18 cellular contexts compared by ENCODE assay signal in genomic region chr17:38565853-38566665, GRCh38. TPM values are rescaled to one million over a fixed set of nuclear protein-coding genes. Genes with fewer than 3 reads are reported as not detected.
DNase-seq lines count a peak whose midpoint lies in the region; ATAC-seq, FAIRE-seq and TF ChIP-seq lines count a peak whose summit lies in the region.
"Had no signal": no experiment of that assay in that cellular context is flagged by ENCODE, and none has a peak within 500 bp of the region (broad histone marks: within the 10 kb centered on the region; RNA-seq: fewer than 3 reads in every experiment).

No MANE protein-coding gene starts in this region.

- peaks cover 0 to 65% (median 14%) of the 10 kb centered on the region in 11 experiments; a peak in 14 of 22 replicates for H4K20me1 ChIP-seq in BLaER1 treated with 17β-estradiol and CSF1 and Interleukin-3, amounts not matched to agents 10 nM and 100 nM

- peaks cover 58 to 99% (median 77%) of the 10 kb centered on the region in 11 experiments for H3K27me3 ChIP-seq in BLaER1 treated with 17β-estradiol and CSF1 and Interleukin-3, amounts not matched to agents 10 nM and 100 nM
- peaks cover 97% of the 10 kb centered on the region for H3K27me3 ChIP-seq in iPS-15b (ENCODE audit: control insufficient read depth, insufficient read depth, low read length)
- H3K27me3 ChIP-seq: BE2C had no signal

- peaks cover 0 to 14% (median 0%) of the 10 kb centered on the region in 11 experiments; a peak in 5 of 22 replicates for H3K9me3 ChIP-seq in BLaER1 treated with 17β-estradiol and CSF1 and Interleukin-3, amounts not matched to agents 10 nM and 100 nM (replicated peaks in 1 of 11)
- no peaks in the 10 kb centered on the region for H3K9me3 ChIP-seq in iPS-15b (ENCODE audit: control insufficient read depth, insufficient read depth, low read length)
- H3K9me3 ChIP-seq: BE2C had no signal

- no peak for TF ChIP-seq CTCF in brain (conservative IDR thresholded peaks at IDR 0.05)
- no peak for TF ChIP-seq CTCF in progenitor cell of endocrine pancreas (IDR thresholded peaks at IDR 0.05; ENCODE audit: unreplicated experiment)
- TF ChIP-seq CTCF in D721Med (IDR thresholded peaks at IDR 0.05; ENCODE audit: insufficient read depth, missing control alignments) = no peak

- peaks cover 5 to 45% (median 27%) of the 10 kb centered on the region in 10 experiments; a peak in 18 of 20 replicates for H3K4me1 ChIP-seq in BLaER1 treated with 17β-estradiol and CSF1 and Interleukin-3, amounts not matched to agents 10 nM and 100 nM
- H3K4me1 ChIP-seq in iPS-15b (ENCODE audit: control insufficient read depth, insufficient read depth, low read length) = peaks cover 18% of the 10 kb centered on the region

- no peak overlapping the region for H3K9ac ChIP-seq in BLaER1 treated with 17β-estradiol and CSF1 and Interleukin-3, amounts not matched to agents 10 nM and 100 nM
- no peak overlapping the region for H3K9ac ChIP-seq in iPS-15b (ENCODE audit: low read depth, low read length)
- H3K9ac ChIP-seq: GM23248 had no signal

- DNase-seq in progenitor cell of endocrine pancreas (ENCODE audit: low spot score, unreplicated experiment) (no peak), D721Med (ENCODE audit: insufficient read length, low spot score) (no peak)
- DNase-seq: BE2C, GM23248, KBM-7, NCI-H1694 treated with DMSO at 0.1 percent for 48 hours, NCI-H774 had no signal

- H3K36me3 ChIP-seq in BLaER1 treated with 17β-estradiol and CSF1 and Interleukin-3, amounts not matched to agents 10 nM and 100 nM = no peaks in the 10 kb centered on the region
- no peaks in the 10 kb centered on the region for H3K36me3 ChIP-seq in iPS-15b (ENCODE audit: control insufficient read depth, insufficient read depth, low read length)
- H3K36me3 ChIP-seq: BE2C had no signal

- H3K4me1 Mint-ChIP-seq in brain (peaks cover 69% of the 10 kb centered on the region), progenitor cell of endocrine pancreas (ENCODE audit: low read depth) (peaks cover 2% of the 10 kb centered on the region)

- H3K4me2 ChIP-seq in BLaER1 treated with 17β-estradiol and CSF1 and Interleukin-3, amounts not matched to agents 10 nM and 100 nM = peak overlapping the region in 8 of 11 experiments; percentile 19 to 59 (median 40); a peak in 13 of 22 replicates

- ATAC-seq in HG03139 (IDR thresholded peaks at IDR 0.05; ENCODE audit: unreplicated experiment) (no peak), GM21723 (IDR thresholded peaks at IDR 0.05; ENCODE audit: unreplicated experiment) (no peak)
- ATAC-seq: GM12878, HCT116, HepG2 had no signal

- H3K27ac Mint-ChIP-seq in brain (peak overlapping the region in 4 of 5 experiments; percentile 5 to 62 (median 49)), progenitor cell of endocrine pancreas (peak overlapping the region; percentile 59)
- H3K27ac Mint-ChIP-seq: CD4-positive, alpha-beta memory T cell had no signal

- peaks cover 7% of the 10 kb centered on the region for H3K36me3 Mint-ChIP-seq in brain
- no peaks in the 10 kb centered on the region for H3K36me3 Mint-ChIP-seq in progenitor cell of endocrine pancreas (ENCODE audit: insufficient read depth)
- H3K36me3 Mint-ChIP-seq: CD4-positive, alpha-beta memory T cell had no signal

- H3K4me3 Mint-ChIP-seq in brain = peak overlapping the region in 2 of 5 experiments; percentile 10 to 29
- H3K4me3 Mint-ChIP-seq in progenitor cell of endocrine pancreas (ENCODE audit: low read depth) = no peak overlapping the region
- H3K4me3 Mint-ChIP-seq: CD4-positive, alpha-beta memory T cell had no signal

- H3K27ac ChIP-seq in BLaER1 treated with 17β-estradiol and CSF1 and Interleukin-3, amounts not matched to agents 10 nM and 100 nM = no peak overlapping the region
- H3K27ac ChIP-seq: GM23248, RWPE1 had no signal

- H3K9me3 Mint-ChIP-seq in brain = no peaks in the 10 kb centered on the region
- no peaks in the 10 kb centered on the region for H3K9me3 Mint-ChIP-seq in progenitor cell of endocrine pancreas (ENCODE audit: low read depth)

- H3K4me3 ChIP-seq in BLaER1 treated with 17β-estradiol and CSF1 and Interleukin-3, amounts not matched to agents 10 nM and 100 nM = no peak overlapping the region
- peak overlapping the region; percentile 31 for H3K4me3 ChIP-seq in iPS-15b (ENCODE audit: low read depth, low read length)
- H3K4me3 ChIP-seq: GM12878, GM23248 had no signal

- peaks cover 57% of the 10 kb centered on the region for H3K27me3 Mint-ChIP-seq in brain
- H3K27me3 Mint-ChIP-seq in progenitor cell of endocrine pancreas = peaks cover 88% of the 10 kb centered on the region

- FAIRE-seq in D721Med (lab: Jason Lieb, UNC) = no peak
- FAIRE-seq: A204.1, GM12878, HepG2 had no signal

RNA-seq across cellular contexts. Expression of gene SRCIN1, which starts 39.7 kb away (rescaled TPM):
- polyA plus RNA-seq in brain (ENCODE audit: insufficient read depth, low read depth, low replicate concordance) = 42.9 TPM
- 13.8 and 16.7 TPM in 2 replicates for total RNA-seq in progenitor cell of endocrine pancreas
- total RNA-seq: GM23248 had no signal
- polyA plus RNA-seq: CD4-positive, alpha-beta memory T cell; GM23248 had no signal
